ENCODE assay signal across 8 cellular contexts in genomic region chr12:120438495-120439198, GRCh38. TPM values are rescaled to one million over a fixed set of nuclear protein-coding genes. Genes with fewer than 3 reads are reported as not detected.
DNase-seq lines count a peak whose midpoint lies in the region; ATAC-seq and TF ChIP-seq lines count a peak whose summit lies in the region.

No MANE protein-coding gene starts in this region.

- H3K4me1 ChIP-seq in Loucy (ENCODE audit: insufficient read depth, low read length, poor library complexity, severe bottlenecking): peaks cover 16% of the 10 kb centered on the region
- peaks cover 19% of the 10 kb centered on the region for H3K4me1 ChIP-seq in effector memory CD4-positive, alpha-beta T cell (ENCODE audit: control insufficient read depth, insufficient read depth, low read length, poor library complexity, severe bottlenecking)

- H3K4me1 Mint-ChIP-seq in nephron progenitor cell: peaks cover 34% of the 10 kb centered on the region

- H3K79me2 ChIP-seq in Loucy (ENCODE audit: insufficient read depth, low read length): peaks cover 45% of the 10 kb centered on the region

- H4K20me1 ChIP-seq in Loucy (ENCODE audit: insufficient read depth, low read length, poor library complexity, severe bottlenecking): peaks cover 26% of the 10 kb centered on the region

- no peaks in the 10 kb centered on the region for H3K27me3 ChIP-seq in Loucy (ENCODE audit: insufficient read depth, low read length, poor library complexity, severe bottlenecking)
- no peaks in the 10 kb centered on the region for H3K27me3 ChIP-seq in effector memory CD4-positive, alpha-beta T cell (replicated peaks; ENCODE audit: control insufficient read depth, insufficient read depth, low read length, poor library complexity, severe bottlenecking)

- H3F3A ChIP-seq in Loucy (ENCODE audit: low read depth): no peaks in the 10 kb centered on the region

- peaks cover 23% of the 10 kb centered on the region for H3K36me3 Mint-ChIP-seq in nephron progenitor cell (ENCODE audit: low read depth)

- peak overlapping the region; percentile 81 for H3K27ac ChIP-seq in effector memory CD4-positive, alpha-beta T cell (ENCODE audit: insufficient read depth, low read length, poor library complexity, severe bottlenecking)

- H3K4me3 Mint-ChIP-seq in nephron progenitor cell: peak overlapping the region; percentile 96

- H3K9me3 ChIP-seq in Loucy (ENCODE audit: insufficient read depth, low read depth, low read length): no peaks in the 10 kb centered on the region
- no peaks in the 10 kb centered on the region for H3K9me3 ChIP-seq in effector memory CD4-positive, alpha-beta T cell (ENCODE audit: control insufficient read depth, low read length)

- H3K27me3 Mint-ChIP-seq in nephron progenitor cell (ENCODE audit: low read depth, poor library complexity): peaks cover 2% of the 10 kb centered on the region

- H3K4me2 ChIP-seq in Loucy (ENCODE audit: low read depth, low read length, poor library complexity, severe bottlenecking): peak overlapping the region; percentile 84

- TF ChIP-seq CTCF in Loucy (conservative IDR thresholded peaks at IDR 0.05; ENCODE audit: low read length): no peak
- TF ChIP-seq CTCF in nephron progenitor cell (IDR thresholded peaks at IDR 0.05): no peak

- H3K4me3 ChIP-seq in Loucy (ENCODE audit: low read length, poor library complexity, severe bottlenecking): peak overlapping the region; percentile 87
- peak overlapping the region; percentile 85 for H3K4me3 ChIP-seq in effector memory CD4-positive, alpha-beta T cell (ENCODE audit: insufficient read depth, low read depth, low read length, poor library complexity, severe bottlenecking)

- H3K9ac ChIP-seq in Loucy (ENCODE audit: low read depth, low read length, poor library complexity, severe bottlenecking): peak overlapping the region; percentile 82

- H2AFZ ChIP-seq in Loucy (ENCODE audit: low read length): no peak overlapping the region

- H3K9me3 Mint-ChIP-seq in nephron progenitor cell: no peaks in the 10 kb centered on the region

- peak overlapping the region; percentile 92 for H3K27ac Mint-ChIP-seq in nephron progenitor cell

- no peaks in the 10 kb centered on the region for H3K9me2 ChIP-seq in Loucy (replicated peaks; ENCODE audit: low read depth, low read length)

- DNase-seq in DMS53 treated with DMSO at 0.1 percent for 48 hours (lab: John Stamatoyannopoulos, UW; ENCODE audit: unreplicated experiment) (peak; percentile 52), nephron progenitor cell (no peak), middle frontal gyrus (ENCODE audit: extremely low spot score, low spot score) (no peak), HT-29 (ENCODE audit: low spot score) (no peak), cerebellar cortex (ENCODE audit: low spot score) (no peak)
- DNase-seq in effector memory CD4-positive, alpha-beta T cell: no peak

- peaks cover 10% of the 10 kb centered on the region; the same call in 1 of the 2 replicates for H3K36me3 ChIP-seq in Loucy (ENCODE audit: insufficient read depth, low read length)
- peaks cover 18% of the 10 kb centered on the region for H3K36me3 ChIP-seq in effector memory CD4-positive, alpha-beta T cell (ENCODE audit: control insufficient read depth, insufficient read depth, low read length)

- no peak for ATAC-seq in HG03571 (IDR thresholded peaks at IDR 0.05; ENCODE audit: unreplicated experiment)

RNA-seq across cellular contexts. Expression of gene COX6A1, which starts 0.7 kb away (rescaled TPM):
- 1,079 and 1,221 TPM in 2 replicates for total RNA-seq in HT-29 (2014; rRNA removed; shearing (Covaris generic))

RNA-seq across cellular contexts. Expression of gene TRIAP1, which starts 7.5 kb away (rescaled TPM):
- 16.0 and 24.4 TPM in 2 replicates for total RNA-seq in HT-29 (2014; rRNA removed; shearing (Covaris generic))

RNA-seq across cellular contexts. Expression of gene GATC, which starts 7.6 kb away (rescaled TPM):
- total RNA-seq in HT-29 (2014; rRNA removed; shearing (Covaris generic)): 25.7 and 38.0 TPM in 2 replicates

RNA-seq across cellular contexts. Expression of gene SRSF9, which starts 30.9 kb away (rescaled TPM):
- total RNA-seq in HT-29 (2014; rRNA removed; shearing (Covaris generic)): 302 and 319 TPM in 2 replicates

RNA-seq across cellular contexts. Expression of gene DYNLL1, which starts 57.3 kb away (rescaled TPM):
- total RNA-seq in HT-29 (2014; rRNA removed; shearing (Covaris generic)): 268 and 293 TPM in 2 replicates
